8 cellular contexts compared by ENCODE assay signal in the genomic region with DNA sequence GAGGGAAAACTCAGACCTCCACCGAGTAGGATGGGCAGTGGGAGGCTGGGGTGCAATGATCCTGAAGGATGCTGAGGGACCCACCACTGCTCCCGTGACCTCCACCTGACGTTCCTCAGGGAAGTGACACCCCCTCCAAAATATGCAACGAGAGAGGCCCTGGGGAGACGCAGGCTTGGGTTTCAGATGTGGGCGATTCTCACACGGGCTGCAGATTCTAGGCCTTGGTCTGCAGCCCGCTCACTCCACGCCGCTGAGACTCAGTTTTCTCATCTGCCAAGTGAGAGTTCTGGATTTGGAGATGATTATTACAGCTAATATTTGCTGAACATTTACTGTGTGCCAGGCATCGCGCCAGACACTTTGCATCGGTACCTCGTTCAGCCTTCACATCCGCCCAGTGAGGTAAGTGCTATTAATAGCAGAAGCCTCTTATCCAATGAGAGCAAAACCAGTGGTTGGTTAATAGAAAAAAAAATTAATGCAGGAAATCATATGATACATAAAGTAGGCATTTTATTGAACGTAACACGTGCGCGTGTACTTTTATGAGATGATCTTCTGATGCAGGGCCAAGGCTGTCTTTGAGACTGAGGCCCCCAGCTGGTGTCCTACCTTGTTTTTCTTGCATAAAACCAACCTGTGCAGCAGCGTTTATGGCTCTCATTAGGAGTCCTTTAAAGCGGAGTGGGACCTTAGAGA.
DNase-seq lines count a peak whose midpoint lies in the region; ATAC-seq and TF ChIP-seq lines count a peak whose summit lies in the region.

No MANE protein-coding gene starts in this region.

- H3K4me3 ChIP-seq in prostate gland, result no peak overlapping the region

- peaks cover 5% of the 10 kb centered on the region for H3K4me1 ChIP-seq in prostate gland (replicated peaks)

- no peak overlapping the region for H3K27ac ChIP-seq in prostate gland

- DNase-seq in NCI-H2107 treated with DMSO at 0.1 percent for 48 hours (lab: John Stamatoyannopoulos, UW; ENCODE audit: unreplicated experiment) (peak; percentile 17), NCI-H2107 (lab: John Stamatoyannopoulos, UW) (no peak), NCI-H69 (lab: John Stamatoyannopoulos, UW) (peak; percentile 14), prostate gland (ENCODE audit: low spot score) (peak; percentile 88), posterior vena cava (ENCODE audit: low spot score) (no peak), NCI-H1930 (lab: John Stamatoyannopoulos, UW) (no peak)
- DNase-seq in activated naive CD4-positive, alpha-beta T cell treated with anti-CD3 and anti-CD28 coated beads, Interleukin-2, amount 50 U/mL, for 72 hours (ENCODE audit: low spot score in 2 of 2), result no peak

- H3K9me3 Mint-ChIP-seq in activated naive CD4-positive, alpha-beta T cell treated with anti-CD3 and anti-CD28 coated beads, Interleukin-2, amount 50 U/mL, for 72 hours, result no peaks in the 10 kb centered on the region

- intact Hi-C loops in prostate gland (cut with DNase I) (no loop called here), posterior vena cava (cut with DNase I) (no loop called here)

- H3K36me3 ChIP-seq in prostate gland, result no peaks in the 10 kb centered on the region

- peak; percentile 39 for ATAC-seq in HG02642 (IDR thresholded peaks at IDR 0.05; ENCODE audit: poor library complexity, unreplicated experiment)
- peak in 1 of 2 donors; percentile 11 for ATAC-seq in activated naive CD4-positive, alpha-beta T cell treated with anti-CD3 and anti-CD28 coated beads, Interleukin-2, amount 50 U/mL, for 72 hours

- TF ChIP-seq POLR2A in prostate gland (IDR thresholded peaks at IDR 0.05), result no peak

- TF ChIP-seq CTCF in prostate gland (IDR thresholded peaks at IDR 0.05), result no peak

- H3K27me3 ChIP-seq in prostate gland (replicated peaks; ENCODE audit: insufficient read depth), result peaks cover 2% of the 10 kb centered on the region

- no peaks in the 10 kb centered on the region for H3K36me3 Mint-ChIP-seq in activated naive CD4-positive, alpha-beta T cell treated with anti-CD3 and anti-CD28 coated beads, Interleukin-2, amount 50 U/mL, for 72 hours

- peak overlapping the region; percentile 95 to 98 for H3K27ac Mint-ChIP-seq in activated naive CD4-positive, alpha-beta T cell treated with anti-CD3 and anti-CD28 coated beads, Interleukin-2, amount 50 U/mL, for 72 hours

- 25% methylated on average over 21 of the region's 21 CpGs for WGBS in prostate gland

- no peaks in the 10 kb centered on the region for H3K9me3 ChIP-seq in prostate gland

Comparison
In these comparisons a context has a peak if more than half of its experiments do, and no peak if none do; other contexts are left out.
1. DNase-seq: peak in NCI-H2107 treated with DMSO at 0.1 percent for 48 hours (single experiment), NCI-H69 (single experiment) and prostate gland (single experiment); none in NCI-H2107 (single experiment), activated naive CD4-positive, alpha-beta T cell treated with anti-CD3 and anti-CD28 coated beads, Interleukin-2, amount 50 U/mL, for 72 hours (0 of 2), posterior vena cava (single experiment) and NCI-H1930 (0 of 2).